Comparison of ENCODE assay signal across 8 cellular contexts in genomic region chr13:27270594-27271520, GRCh38. TPM values are rescaled to one million over a fixed set of nuclear protein-coding genes. Genes with fewer than 3 reads are reported as not detected.
DNase-seq lines count a peak whose midpoint lies in the region; ATAC-seq, FAIRE-seq and TF ChIP-seq lines count a peak whose summit lies in the region.

TSS of gene RASL11A (plus strand) at chr13:27270830. CDS start at chr13:27270945, 115 bp downstream.

- H3K4me1 Mint-ChIP-seq in activated naive CD4-positive, alpha-beta T cell treated with anti-CD3 and anti-CD28 coated beads, Interleukin-2, amount 10 ng/mL, durations not matched to agents 7 days and 5 days, result peaks cover 11% of the 10 kb centered on the region

- no peaks in the 10 kb centered on the region for H3K9me3 Mint-ChIP-seq in activated naive CD4-positive, alpha-beta T cell treated with anti-CD3 and anti-CD28 coated beads, Interleukin-2, amount 10 ng/mL, durations not matched to agents 7 days and 5 days

- H3K36me3 Mint-ChIP-seq in activated naive CD4-positive, alpha-beta T cell treated with anti-CD3 and anti-CD28 coated beads, Interleukin-2, amount 10 ng/mL, durations not matched to agents 7 days and 5 days, result no peaks in the 10 kb centered on the region

- H3K27me3 ChIP-seq in HUES64 (ENCODE audit: insufficient read depth, low read length), result peaks cover 36% of the 10 kb centered on the region
- peaks cover 5% of the 10 kb centered on the region for H3K27me3 ChIP-seq in neutrophil

- peak; percentile 91 for TF ChIP-seq CTCF in neutrophil (IDR thresholded peaks at IDR 0.05)

- no peak for FAIRE-seq in frontal cortex (lab: Jason Lieb, UNC)

- H3K9me3 ChIP-seq in HUES64 (ENCODE audit: insufficient read depth, low read depth, low read length) (no peaks in the 10 kb centered on the region), neutrophil (no peaks in the 10 kb centered on the region)

- peak; percentile 81 for ATAC-seq in GM21423 (IDR thresholded peaks at IDR 0.05; ENCODE audit: unreplicated experiment)

- H3K4me1 ChIP-seq in HUES64 (ENCODE audit: insufficient read depth, low read length), result no peaks in the 10 kb centered on the region
- peaks cover 42 to 46% of the 10 kb centered on the region in 2 experiments for H3K4me1 ChIP-seq in neutrophil (ENCODE audit: control insufficient read depth in 1 of 2, insufficient read depth in 1 of 2, low read depth in 1 of 2, low read length in 1 of 2)

- H3K27ac Mint-ChIP-seq in activated naive CD4-positive, alpha-beta T cell treated with anti-CD3 and anti-CD28 coated beads, Interleukin-2, amount 10 ng/mL, durations not matched to agents 7 days and 5 days, result no peak within 1 kb of the TSS

- H3K36me3 ChIP-seq in HUES64 (ENCODE audit: insufficient read depth, low read length) (no peaks in the 10 kb centered on the region), neutrophil (peaks cover 5% of the 10 kb centered on the region)

- H3K4me3 ChIP-seq in HUES64 (ENCODE audit: low read length), result peak within 1 kb of the TSS; percentile 72
- peak within 1 kb of the TSS; percentile 88 to 100 for H3K4me3 ChIP-seq in neutrophil (ENCODE audit: low read depth in 1 of 2, low read length in 1 of 2)

- DNase-seq in Daoy (ENCODE audit: low read depth), result peak; percentile 81
- peak; percentile 65 to 76 for DNase-seq in SHP77 (lab: John Stamatoyannopoulos, UW)
- DNase-seq in activated naive CD4-positive, alpha-beta T cell treated with anti-CD3 and anti-CD28 coated beads, Interleukin-2, amount 10 ng/mL, durations not matched to agents 7 days and 5 days, result peak; percentile 74
- peak; percentile 80 to 85 for DNase-seq in frontal cortex (ENCODE audit: low spot score in 2 of 2)
- DNase-seq in substantia nigra (lab: John Stamatoyannopoulos, UW), result peak; percentile 12 to 92 (median 77)

- CTCF ChIA-PET in activated naive CD4-positive, alpha-beta T cell treated with anti-CD3 and anti-CD28 coated beads, Interleukin-2, amount 10 ng/mL, durations not matched to agents 7 days and 5 days (lab: Charles Lee), result interaction anchor here (0.7 to 1.9 kb wide), 6 partner anchors 11 to 285 kb away, joined by 3 to 7 read pairs (median 3); no protein-coding TSS in a partner anchor

- peak within 1 kb of the TSS; percentile 78 for H3K4me3 Mint-ChIP-seq in activated naive CD4-positive, alpha-beta T cell treated with anti-CD3 and anti-CD28 coated beads, Interleukin-2, amount 10 ng/mL, durations not matched to agents 7 days and 5 days

- H3K27ac ChIP-seq in HUES64 (ENCODE audit: low read depth, low read length) (no peak within 1 kb of the TSS), neutrophil (peak within 1 kb of the TSS; percentile 76), substantia nigra (ENCODE audit: low read depth, low read length, poor library complexity, severe bottlenecking) (peak within 1 kb of the TSS; percentile 92)

- peak within 1 kb of the TSS; percentile 63 for H3K9ac ChIP-seq in HUES64 (ENCODE audit: low read depth, low read length)

- 2% methylated on average over 99 of the region's 99 CpGs for whole genome bisulfite sequencing in HUES64

- peaks cover 47% of the 10 kb centered on the region for H3K27me3 Mint-ChIP-seq in activated naive CD4-positive, alpha-beta T cell treated with anti-CD3 and anti-CD28 coated beads, Interleukin-2, amount 10 ng/mL, durations not matched to agents 7 days and 5 days

RNA-seq across cellular contexts. Expression of gene RASL11A, which starts in this region (rescaled TPM):
- 1.6 and 6.2 TPM in 2 replicates for total RNA-seq in Daoy (2014; rRNA removed; shearing (Covaris generic))
- polyA plus RNA-seq in HUES64 (2013, experiment 1 of 2), result 1.2 TPM
- polyA plus RNA-seq in HUES64 (2013, experiment 2 of 2), result 1.2 TPM
- 2.0 TPM for total RNA-seq in frontal cortex
